In the genomic region with DNA sequence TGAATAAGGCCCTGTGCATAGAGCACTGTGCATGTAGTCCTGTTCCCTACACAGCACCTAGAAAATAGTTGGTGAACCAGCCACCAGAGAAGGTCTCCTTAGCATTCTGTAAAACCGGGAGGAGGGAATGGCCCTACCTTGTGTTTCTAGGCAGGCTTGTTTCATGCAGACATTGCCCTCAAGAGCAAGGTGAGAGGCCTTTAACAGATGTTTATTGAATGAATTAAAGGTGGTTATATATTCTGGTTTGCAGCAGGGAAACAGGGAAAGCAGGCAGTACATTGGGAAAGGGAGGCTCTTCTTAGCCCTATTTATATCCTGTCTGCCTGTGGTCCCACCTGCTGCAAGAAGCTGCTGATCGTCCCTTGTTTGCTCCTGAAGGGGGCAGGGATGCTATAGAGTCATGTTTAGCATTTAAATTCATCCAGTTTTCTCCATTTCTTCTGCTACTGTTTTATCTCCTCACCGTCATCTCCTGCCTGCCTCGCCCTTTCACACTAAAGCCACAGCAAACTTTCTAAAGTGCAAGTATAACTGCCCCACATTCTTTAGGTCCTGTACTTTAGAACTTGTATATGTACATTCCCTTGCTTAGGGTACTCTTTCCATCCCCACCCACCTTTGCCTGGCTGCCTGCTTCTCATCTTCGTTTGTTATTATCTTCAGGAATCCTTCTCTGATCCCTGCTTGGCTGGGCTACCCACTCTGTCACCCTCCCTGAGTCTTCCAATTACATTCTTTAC, we compare ENCODE assay signal across 29 cellular contexts.
DNase-seq lines count a peak whose midpoint lies in the region; ATAC-seq, FAIRE-seq and TF ChIP-seq lines count a peak whose summit lies in the region.
"Had no signal": no experiment of that assay in that cellular context is flagged by ENCODE, and none has a peak within 500 bp of the region (broad histone marks: within the 10 kb centered on the region; RNA-seq: fewer than 3 reads in every experiment).

No MANE protein-coding gene starts in this region.

- in situ Hi-C loops in HepG2 (cut with HindIII; ENCODE audit: extremely low pct_ligation_motif_present, low pct_unique_long_range_greater_than_20kb) = loop anchor here (10.0 kb wide), 1 partner anchor 548 kb away; no protein-coding TSS in a partner anchor

- TF ChIP-seq CTCF in HepG2 (CRISPR knock-in tag; IDR thresholded peaks at IDR 0.05) = no peak
- TF ChIP-seq CTCF in right lobe of liver (IDR thresholded peaks at IDR 0.05) = no peak
- no peak for TF ChIP-seq CTCF in bronchial epithelial cell (IDR thresholded peaks at IDR 0.05; ENCODE audit: insufficient read depth, low read length, severe bottlenecking)
- no peak for TF ChIP-seq CTCF in type B pancreatic cell (conservative IDR thresholded peaks at IDR 0.05)

- peak overlapping the region; percentile 85 for H3K4me2 ChIP-seq in HepG2 (ENCODE audit: low read depth, low read length)

- no peak for TF ChIP-seq RAD21 in HepG2 (CRISPR knock-in tag; IDR thresholded peaks at IDR 0.05)

- no peaks in the 10 kb centered on the region for H3K27me3 Mint-ChIP-seq in type B pancreatic cell

- H3K4me3 ChIP-seq in HepG2 (replicated peaks in 1 of 3; ENCODE audit: insufficient read depth in 1 of 3, low read depth in 2 of 3, low read length in 3 of 3) = peak overlapping the region; percentile 25 to 49 (median 35); a peak in 5 of 6 replicates
- H3K4me3 ChIP-seq in right lobe of liver = no peak overlapping the region
- H3K4me3 ChIP-seq in bronchial epithelial cell (ENCODE audit: low read depth, low read length) = no peak overlapping the region
- H3K4me3 ChIP-seq: dorsolateral prefrontal cortex, skin epidermis, stomach, tibial artery had no signal

- peak overlapping the region; percentile 34 for H3K4me3 Mint-ChIP-seq in type B pancreatic cell
- H3K4me3 Mint-ChIP-seq: activated T-cell treated with anti-CD3 and anti-CD28 coated beads, Interleukin-2, amount 50 U/mL, for 72 hours; CD4-positive, alpha-beta memory T cell had no signal

- H3K4me1 ChIP-seq in HepG2 (ENCODE audit: insufficient read depth, low read length) (peaks cover 39% of the 10 kb centered on the region), right lobe of liver (no peaks in the 10 kb centered on the region)
- H3K4me1 ChIP-seq: stomach, tibial artery had no signal

- under 1% methylated on average over 5 of the region's 5 CpGs for WGBS in HepG2 (ENCODE audit: low lambda C conversion rate)
- WGBS in right lobe of liver (ENCODE audit: insufficient coverage, low coverage, low lambda C conversion rate, missing lambda C conversion rate) = 43% methylated on average over 5 of the region's 5 CpGs

- H3K27ac Mint-ChIP-seq in type B pancreatic cell = peak overlapping the region; percentile 59
- H3K27ac Mint-ChIP-seq: activated T-cell treated with anti-CD3 and anti-CD28 coated beads, Interleukin-2, amount 50 U/mL, for 72 hours had no signal

- H3K9ac ChIP-seq in HepG2 (ENCODE audit: insufficient read depth, low read depth, low read length) = no peak overlapping the region

- BruUV-seq in HepG2 (replicated peaks; lab: Mats Ljungman, UMichigan) = no TSS peak

- no peaks in the 10 kb centered on the region for H3K36me3 Mint-ChIP-seq in type B pancreatic cell
- H3K36me3 Mint-ChIP-seq: CD4-positive, alpha-beta memory T cell had no signal

- FAIRE-seq in HepG2 (lab: Jason Lieb, UNC) (peak; percentile 8), bronchial epithelial cell (lab: Jason Lieb, UNC) (peak; percentile 28), urothelium cell line (lab: Jason Lieb, UNC) (no peak)
- FAIRE-seq: endothelial cell of umbilical vein had no signal

- H3K4me1 Mint-ChIP-seq in type B pancreatic cell (ENCODE audit: unreplicated experiment) = peaks cover 5% of the 10 kb centered on the region

- H3K36me3 ChIP-seq in HepG2 (replicated peaks in 1 of 2; ENCODE audit: control insufficient read depth in 1 of 2, insufficient read depth in 2 of 2, low read length in 2 of 2) (no peaks in the 10 kb centered on the region), right lobe of liver (no peaks in the 10 kb centered on the region), bronchial epithelial cell (ENCODE audit: control insufficient read depth, insufficient read depth, low read length) (no peaks in the 10 kb centered on the region)
- H3K36me3 ChIP-seq: stomach, tibial artery had no signal

- TF ChIP-seq POLR2A in HepG2 (IDR thresholded peaks at IDR 0.05; ENCODE audit: insufficient read depth in 1 of 2, low read depth in 2 of 2, low read length in 2 of 2) = no peak
- no peak for TF ChIP-seq POLR2A in right lobe of liver (IDR thresholded peaks at IDR 0.05)

- intact Hi-C loops in HepG2 (cut with micrococcal nuclease; ENCODE audit: unreplicated experiment) = loop anchor here (10.0 kb wide), 1 partner anchor 318 kb away; no protein-coding TSS in a partner anchor
- intact Hi-C loops in right lobe of liver (cut with DNase I) = loop anchor here in 1 of 2 donors (10.0 kb wide), 1 partner anchor 548 kb away; no protein-coding TSS in a partner anchor
- intact Hi-C loops in left colon (cut with DNase I, micrococcal nuclease) = loop anchor here in 1 of 2 donors (10.0 kb wide), 1 partner anchor 418 kb away; no protein-coding TSS in a partner anchor

- no peaks in the 10 kb centered on the region for H4K20me1 ChIP-seq in HepG2 (ENCODE audit: insufficient read depth, low read length)

- no peaks in the 10 kb centered on the region for H3K79me2 ChIP-seq in HepG2 (ENCODE audit: insufficient read depth, low read length)

- DNase-seq in HepG2 (ENCODE audit: low spot score) (peak; percentile 21), right lobe of liver (no peak), bronchial epithelial cell (ENCODE audit: low read depth) (no peak), left colon (peak; percentile 22 to 27), type B pancreatic cell (ENCODE audit: extremely low spot score, unreplicated experiment) (no peak), urothelium cell line (ENCODE audit: low spot score) (no peak), mucosa of gallbladder (ENCODE audit: low spot score) (no peak)
- DNase-seq: activated CD4-positive, alpha-beta T cell treated with anti-CD3 and anti-CD28 coated beads, Interleukin-2, amount 50 U/mL, for 1 hour; activated naive CD4-positive, alpha-beta T cell; activated T-cell treated with anti-CD3 and anti-CD28 coated beads, Interleukin-2, amount 50 U/mL, for 72 hours; CD4-positive, alpha-beta memory T cell; DMS 273 treated with DMSO at 0.1 percent for 48 hours; dorsolateral prefrontal cortex; HCEC 1CT; Kasumi-1; kidney glomerular epithelial cell; NCI-H1048; NCI-H187; NCI-H2171; NCI-H510A treated with DMSO at 0.1 percent for 48 hours; NK-92 treated with Interleukin-12 subunit alpha and Interleukin-12 subunit beta, amount 100 ng/mL, for 24 hours; occipital lobe; Right ventricle myocardium superior; stimulated activated CD4-positive, alpha-beta T cell treated with anti-CD3 and anti-CD28 coated beads, Interleukin-2, amount 100 ng/mL, for 24 hours; stomach; tibial artery had no signal

- H2AFZ ChIP-seq in HepG2 (ENCODE audit: low read length) = no peak overlapping the region

- CTCF ChIA-PET in HepG2 (lab: Yijun Ruan, JAX; ENCODE audit: low intra/inter-chr PET ratio, low total read pairs) = no interaction called here

- ATAC-seq in HepG2 (peak; percentile 77), right lobe of liver (no peak), left colon (peak; percentile 84), HG03175 (IDR thresholded peaks at IDR 0.05; ENCODE audit: unreplicated experiment) (no peak)
- ATAC-seq: activated T-cell treated with anti-CD3 and anti-CD28 coated beads, Interleukin-2, amount 50 U/mL, for 72 hours had no signal

- H3K9me3 ChIP-seq in HepG2 (ENCODE audit: low read length) (no peaks in the 10 kb centered on the region), right lobe of liver (no peaks in the 10 kb centered on the region)
- H3K9me3 ChIP-seq: stomach, tibial artery had no signal

- H3K27me3 ChIP-seq in HepG2 (ENCODE audit: control insufficient read depth in 1 of 2, insufficient read depth in 2 of 2, low read length in 2 of 2) (no peaks in the 10 kb centered on the region), right lobe of liver (no peaks in the 10 kb centered on the region), bronchial epithelial cell (ENCODE audit: control insufficient read depth, insufficient read depth, low read length) (no peaks in the 10 kb centered on the region)
- H3K27me3 ChIP-seq: dorsolateral prefrontal cortex, stomach had no signal

- no peaks in the 10 kb centered on the region for H3K9me3 Mint-ChIP-seq in type B pancreatic cell
- H3K9me3 Mint-ChIP-seq: activated T-cell treated with anti-CD3 and anti-CD28 coated beads, Interleukin-2, amount 50 U/mL, for 72 hours; CD4-positive, alpha-beta memory T cell had no signal

- peak overlapping the region; percentile 27 for H3K27ac ChIP-seq in HepG2 (ENCODE audit: extremely low read length, insufficient read depth, low read length)
- H3K27ac ChIP-seq in right lobe of liver = no peak overlapping the region
- H3K27ac ChIP-seq: dorsolateral prefrontal cortex, skin epidermis, stomach, tibial artery had no signal

- POLR2A ChIA-PET in HepG2 (lab: Yijun Ruan, JAX) = no interaction called here

- no peak for TF ChIP-seq EP300 in HepG2 (IDR thresholded peaks at IDR 0.05; ENCODE audit: low read depth in 2 of 2, low read length in 2 of 2)
- TF ChIP-seq EP300 in HepG2 (CRISPR knock-in tag; IDR thresholded peaks at IDR 0.05; ENCODE audit: borderline replicate concordance) = no peak

TF ChIP-seq in HepG2, 621 proteins besides CTCF, POLR2A, EP300 and RAD21 (continues in another document):
- TF ChIP-seq MIER3 (CRISPR knock-in tag; IDR thresholded peaks at IDR 0.05; ENCODE audit: borderline replicate concordance) = no peak
- 0 out of 2 replicates have a peak, but pooled peaks have one; percentile 11 for TF ChIP-seq ZMYM4 (CRISPR knock-in tag; IDR thresholded peaks at IDR 0.05)
- TF ChIP-seq, protein P1, sequence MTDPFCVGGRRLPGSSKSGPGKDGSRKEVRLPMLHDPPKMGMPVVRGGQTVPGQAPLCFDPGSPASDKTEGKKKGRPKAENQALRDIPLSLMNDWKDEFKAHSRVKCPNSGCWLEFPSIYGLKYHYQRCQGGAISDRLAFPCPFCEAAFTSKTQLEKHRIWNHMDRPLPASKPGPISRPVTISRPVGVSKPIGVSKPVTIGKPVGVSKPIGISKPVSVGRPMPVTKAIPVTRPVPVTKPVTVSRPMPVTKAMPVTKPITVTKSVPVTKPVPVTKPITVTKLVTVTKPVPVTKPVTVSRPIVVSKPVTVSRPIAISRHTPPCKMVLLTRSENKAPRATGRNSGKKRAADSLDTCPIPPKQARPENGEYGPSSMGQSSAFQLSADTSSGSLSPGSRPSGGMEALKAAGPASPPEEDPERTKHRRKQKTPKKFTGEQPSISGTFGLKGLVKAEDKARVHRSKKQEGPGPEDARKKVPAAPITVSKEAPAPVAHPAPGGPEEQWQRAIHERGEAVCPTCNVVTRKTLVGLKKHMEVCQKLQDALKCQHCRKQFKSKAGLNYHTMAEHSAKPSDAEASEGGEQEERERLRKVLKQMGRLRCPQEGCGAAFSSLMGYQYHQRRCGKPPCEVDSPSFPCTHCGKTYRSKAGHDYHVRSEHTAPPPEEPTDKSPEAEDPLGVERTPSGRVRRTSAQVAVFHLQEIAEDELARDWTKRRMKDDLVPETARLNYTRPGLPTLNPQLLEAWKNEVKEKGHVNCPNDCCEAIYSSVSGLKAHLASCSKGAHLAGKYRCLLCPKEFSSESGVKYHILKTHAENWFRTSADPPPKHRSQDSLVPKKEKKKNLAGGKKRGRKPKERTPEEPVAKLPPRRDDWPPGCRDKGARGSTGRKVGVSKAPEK (CRISPR knock-in tag; IDR thresholded peaks at IDR 0.05; ENCODE audit: borderline replicate concordance) = peak; percentile 64; the same call in 1 of the 2 replicates

Comparison
In these comparisons a context has a peak if more than half of its experiments do, and no peak if none do; other contexts are left out.
1. ATAC-seq: peak in HepG2 (single experiment) and left colon (single experiment); none in right lobe of liver (0 of 4) and HG03175 (single experiment).
2. DNase-seq: peak in HepG2 (single experiment) and left colon (2 of 2); none in right lobe of liver (0 of 3), bronchial epithelial cell (single experiment), type B pancreatic cell (single experiment), urothelium cell line (single experiment) and mucosa of gallbladder (single experiment).
3. H3K4me3 ChIP-seq: peak in HepG2 (3 of 3); none in right lobe of liver (0 of 3) and bronchial epithelial cell (single experiment).